1 cellular context compared by ENCODE assay signal in genomic region chrX:153573999-153574398, GRCh38.
TF ChIP-seq lines count a peak whose summit lies in the region.

No MANE protein-coding gene starts in this region.

TF ChIP-seq in H1, 55 proteins besides CTCF, POLR2A, EP300 and RAD21:
- TF ChIP-seq GABPA (IDR thresholded peaks at IDR 0.05; ENCODE audit: borderline replicate concordance, insufficient read depth, low read length): no peak
- no peak for TF ChIP-seq TCF12 (IDR thresholded peaks at IDR 0.05; ENCODE audit: low read depth, low read length)
- TF ChIP-seq FOSL1 (IDR thresholded peaks at IDR 0.05; ENCODE audit: insufficient read depth, low read depth, low read length): no peak
- TF ChIP-seq KDM1A (IDR thresholded peaks at IDR 0.05; ENCODE audit: borderline replicate concordance, low read length): no peak
- no peak for TF ChIP-seq TAF7 (optimal IDR thresholded peaks at IDR 0.05; ENCODE audit: borderline replicate concordance, low read depth, low read length)
- no peak for TF ChIP-seq EGR1 (IDR thresholded peaks at IDR 0.05; ENCODE audit: borderline replicate concordance, low read depth, low read length)
- no peak for TF ChIP-seq MAFK (IDR thresholded peaks at IDR 0.05; ENCODE audit: low read depth, low read length)
- no peak for TF ChIP-seq PHF8 (conservative IDR thresholded peaks at IDR 0.05; ENCODE audit: low read depth, low read length)
- TF ChIP-seq SAP30 (IDR thresholded peaks at IDR 0.05; ENCODE audit: insufficient read depth, insufficient replicate concordance, low read length): no peak
- no peak for TF ChIP-seq KDM5A (IDR thresholded peaks at IDR 0.05; ENCODE audit: low read length)
- no peak for TF ChIP-seq ASH2L (IDR thresholded peaks at IDR 0.05; ENCODE audit: low read length)
- no peak for TF ChIP-seq POLR2AphosphoS5 (IDR thresholded peaks at IDR 0.05; ENCODE audit: low read depth, low read length)
